Comparison of ENCODE assay signal across 8 cellular contexts in genomic region chr5:172282277-172283019, GRCh38. TPM values are rescaled to one million over a fixed set of nuclear protein-coding genes. Genes with fewer than 3 reads are reported as not detected.
DNase-seq lines count a peak whose midpoint lies in the region; FAIRE-seq and TF ChIP-seq lines count a peak whose summit lies in the region.

No MANE protein-coding gene starts in this region.

- no peak for DNase-seq in left ventricle myocardium inferior
- DNase-seq in cardiac septum (ENCODE audit: low spot score): no peak
- DNase-seq in astrocyte (ENCODE audit: low read depth): peak; percentile 53
- DNase-seq in lower leg skin (ENCODE audit: low spot score in 2 of 2): no peak
- no peak for DNase-seq in uterus
- DNase-seq in GM19238 (ENCODE audit: insufficient read length, low spot score): no peak
- DNase-seq in NCI-H146 (lab: John Stamatoyannopoulos, UW): no peak
- no peak for DNase-seq in HTR-8/SVneo (ENCODE audit: insufficient read length, low spot score)

- WGBS in lower leg skin, 2 donors: 7 to 8% methylated on average over 13 of the region's 13 CpGs

- no peak overlapping the region for H2AFZ ChIP-seq in astrocyte (ENCODE audit: low read depth, low read length)

- H3K9me3 ChIP-seq in left ventricle myocardium inferior (replicated peaks): no peaks in the 10 kb centered on the region
- no peaks in the 10 kb centered on the region for H3K9me3 ChIP-seq in astrocyte (ENCODE audit: insufficient read depth, low read depth, low read length)
- no peaks in the 10 kb centered on the region for H3K9me3 ChIP-seq in uterus

- peaks cover 60% of the 10 kb centered on the region for H3K79me2 ChIP-seq in astrocyte (ENCODE audit: insufficient read depth, low read length)

- peak overlapping the region; percentile 88 for H3K27ac Mint-ChIP-seq in astrocyte (ENCODE audit: unreplicated experiment)

- H3K36me3 Mint-ChIP-seq in astrocyte (ENCODE audit: low read depth, unreplicated experiment): peaks cover 3% of the 10 kb centered on the region

- H3K27me3 ChIP-seq in left ventricle myocardium inferior (ENCODE audit: low read depth): no peaks in the 10 kb centered on the region
- no peaks in the 10 kb centered on the region for H3K27me3 ChIP-seq in astrocyte (ENCODE audit: insufficient read depth, low read length)
- no peaks in the 10 kb centered on the region for H3K27me3 ChIP-seq in uterus

- H3K9me3 Mint-ChIP-seq in astrocyte (ENCODE audit: unreplicated experiment): no peaks in the 10 kb centered on the region

- intact Hi-C loops in left ventricle myocardium inferior (cut with micrococcal nuclease): loop anchor here (10.0 kb wide), 1 partner anchor 178 kb away; no protein-coding TSS in a partner anchor
- intact Hi-C loops in cardiac septum (cut with DNase I): loop anchor here (2.0 to 10.0 kb wide), 4 partner anchors 170 to 368 kb away; partner anchors contain the start of genes FBXW11 and SH3PXD2B
- intact Hi-C loops in lower leg skin (cut with DNase I; ENCODE audit: low total_unique reads): no loop called here
- intact Hi-C loops in uterus (cut with DNase I; ENCODE audit: low total_unique reads): no loop called here

- no peaks in the 10 kb centered on the region for H3K27me3 Mint-ChIP-seq in astrocyte (ENCODE audit: low read depth, unreplicated experiment)

- H4K20me1 ChIP-seq in astrocyte (ENCODE audit: insufficient read depth, low read length): peaks cover 53% of the 10 kb centered on the region

- peak overlapping the region; percentile 94 for H3K4me2 ChIP-seq in astrocyte (ENCODE audit: low read length)

- peak overlapping the region; percentile 97 for H3K4me3 Mint-ChIP-seq in astrocyte (ENCODE audit: unreplicated experiment)

- TF ChIP-seq POLR2A in lower leg skin (IDR thresholded peaks at IDR 0.05): no peak
- TF ChIP-seq POLR2A in uterus (IDR thresholded peaks at IDR 0.05): no peak

- peaks cover 50% of the 10 kb centered on the region for H3K4me1 ChIP-seq in left ventricle myocardium inferior
- H3K4me1 ChIP-seq in astrocyte (ENCODE audit: insufficient read depth, low read length): peaks cover 14% of the 10 kb centered on the region
- peaks cover 10 to 12% of the 10 kb centered on the region in 2 donors for H3K4me1 ChIP-seq in uterus

- FAIRE-seq in astrocyte (lab: Jason Lieb, UNC) (peak; percentile 59), HTR-8/SVneo (lab: Jason Lieb, UNC) (no peak)

- H3K27ac ChIP-seq in left ventricle myocardium inferior (replicated peaks) (peak overlapping the region; percentile 97), astrocyte (ENCODE audit: low read depth, low read length) (peak overlapping the region; percentile 80), uterus (peak overlapping the region; percentile 96 to 98)

- TF ChIP-seq CTCF in left ventricle myocardium inferior (IDR thresholded peaks at IDR 0.05; ENCODE audit: borderline replicate concordance) (no peak), astrocyte (IDR thresholded peaks at IDR 0.05; ENCODE audit: insufficient read depth, low read depth, low read length) (no peak), lower leg skin (IDR thresholded peaks at IDR 0.05) (no peak), uterus (IDR thresholded peaks at IDR 0.05) (no peak)

- H3K36me3 ChIP-seq in left ventricle myocardium inferior (no peaks in the 10 kb centered on the region), astrocyte (ENCODE audit: insufficient read depth, low read length) (no peaks in the 10 kb centered on the region), uterus (no peaks in the 10 kb centered on the region)

- peak overlapping the region; percentile 92 for H3K9ac ChIP-seq in astrocyte (ENCODE audit: low read length)

- H3K4me1 Mint-ChIP-seq in astrocyte (ENCODE audit: low read depth, unreplicated experiment): peaks cover 5% of the 10 kb centered on the region

- H3K4me3 ChIP-seq in left ventricle myocardium inferior (peak overlapping the region; percentile 99), astrocyte (ENCODE audit: insufficient read depth, low read depth, low read length) (peak overlapping the region; percentile 88), lower leg skin (ENCODE audit: low read depth, poor library complexity, severe bottlenecking) (peak overlapping the region; percentile 80), uterus (peak overlapping the region; percentile 70 to 81)

RNA-seq across cellular contexts. Expression of gene UBTD2, which starts 1.1 kb away (rescaled TPM):
- total RNA-seq in left ventricle myocardium inferior: 7.6 TPM
- total RNA-seq in cardiac septum: 11.8 TPM
- 33.7 and 34.2 TPM in 2 replicates for total RNA-seq in astrocyte
- 10 to 100 TPM in 2 of 4 donors, 1 to 10 TPM in 2; 7.1 to 15.1 (median 9.4) TPM for total RNA-seq in lower leg skin
- 100 to 1,000 TPM in 1 of 4 donors, 10 to 100 TPM in 2, 1 to 10 TPM in 1; 6.1 to 108 (median 32.2) TPM for total RNA-seq in uterus

Comparison
In these comparisons a context has a peak if more than half of its experiments do, and no peak if none do; other contexts are left out.
1. intact Hi-C loops: an anchor here in left ventricle myocardium inferior (10.0 kb wide) and cardiac septum (2.0 to 10.0 kb wide); none called in lower leg skin and uterus.